In the genomic region with DNA sequence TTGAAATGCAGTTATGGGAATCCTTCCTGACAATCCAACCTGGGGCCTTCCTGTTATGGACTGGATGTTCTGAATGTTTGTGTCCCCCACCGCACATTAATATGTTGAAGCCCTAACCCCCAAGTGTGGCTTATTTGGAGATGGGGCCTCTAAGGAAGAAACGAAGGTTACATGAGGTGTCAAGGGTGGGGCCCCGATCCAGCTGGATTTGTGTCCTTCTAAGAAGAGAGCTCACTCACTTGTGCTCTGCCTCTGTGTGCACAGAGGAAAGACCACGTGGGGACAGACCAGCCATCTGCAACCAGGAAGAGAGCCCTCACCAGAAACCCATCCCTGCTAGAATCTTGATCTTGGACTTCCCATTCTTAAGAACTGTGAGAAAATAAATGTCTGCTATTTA, we compare ENCODE assay signal across 9 cellular contexts. TPM values are rescaled to one million over a fixed set of nuclear protein-coding genes. Genes with fewer than 3 reads are reported as not detected.
"Had no signal": no experiment of that assay in that cellular context is flagged by ENCODE, and none has a peak within 500 bp of the region (broad histone marks: within the 10 kb centered on the region; RNA-seq: fewer than 3 reads in every experiment).

No MANE protein-coding gene starts in this region.

- FAIRE-seq: G401.6, GM12878, GM12891, GM12892, GM18507, GM19239 had no signal

- DNase-seq: GDM1, GF-D8 had no signal

- H3K4me3 ChIP-seq: GM12878 had no signal

- ATAC-seq: GM12878 had no signal

RNA-seq across cellular contexts. Expression of gene MAP3K19, which starts 44.4 kb away (rescaled TPM):
- total RNA-seq: G401, GM12878 had no signal
